Comparison of ENCODE assay signal across 22 cellular contexts in genomic region chr2:161972232-161972631, GRCh38.
"Had no signal": no experiment of that assay in that cellular context is flagged by ENCODE, and none has a peak within 500 bp of the region (broad histone marks: within the 10 kb centered on the region; RNA-seq: fewer than 3 reads in every experiment).

No MANE protein-coding gene starts in this region.

- DNase-seq: cortex of kidney; effector CD4-positive, alpha-beta T cell; immature natural killer cell; islet precursor cell; kidney glomerular epithelial cell; left colon; left ventricle myocardium superior; lower lobe of right lung; naive thymus-derived CD8-positive, alpha-beta T cell; right lobe of liver; stimulated activated CD4-positive, alpha-beta T cell treated with anti-CD3 and anti-CD28 coated beads, Interleukin-12 subunit alpha, Interleukin-12 subunit beta, amount 100 ng/mL, for 4 hours; stimulated activated CD4-positive, alpha-beta T cell treated with anti-CD3 and anti-CD28 coated beads, Interleukin-1b, Interleukin-23, amount 100 ng/mL, for 48 hours; stimulated activated CD4-positive, alpha-beta T cell treated with anti-CD3 and anti-CD28 coated beads, Interleukin-4, amount 100 ng/mL, for 1 hour; stimulated activated CD8-positive, alpha-beta memory T cell treated with anti-CD3 and anti-CD28 coated beads, Interleukin-4, amount 100 ng/mL, for 48 hours; stimulated activated naive CD4-positive, alpha-beta T cell treated with Interleukin-2 at 50 U/mL for 16 hours; transverse colon; upper lobe of right lung; uterus had no signal

- H3K27ac ChIP-seq: lower lobe of right lung, neutrophil, parathyroid adenoma, right lobe of liver, transverse colon, upper lobe of right lung, uterus had no signal

- H3K27me3 ChIP-seq: neutrophil, right lobe of liver, transverse colon, upper lobe of right lung, uterus had no signal

- H3K4me3 ChIP-seq: lower lobe of right lung, right lobe of liver, transverse colon, upper lobe of right lung, uterus had no signal

- H3K9me3 ChIP-seq: lower lobe of right lung, neutrophil, right lobe of liver, transverse colon, upper lobe of right lung, uterus had no signal

- H3K4me3 Mint-ChIP-seq: immature natural killer cell; naive thymus-derived CD8-positive, alpha-beta T cell; neural crest cell had no signal

- H3K36me3 ChIP-seq: lower lobe of right lung, neutrophil, right lobe of liver, transverse colon, upper lobe of right lung, uterus had no signal

- H3K9me3 Mint-ChIP-seq: immature natural killer cell; naive thymus-derived CD8-positive, alpha-beta T cell; neural crest cell had no signal

- ATAC-seq: left ventricle myocardium superior; lower lobe of right lung; naive thymus-derived CD8-positive, alpha-beta T cell; right lobe of liver; upper lobe of right lung had no signal

- H3K27ac Mint-ChIP-seq: immature natural killer cell, progenitor cell of endocrine pancreas had no signal

- H3K27me3 Mint-ChIP-seq: naive thymus-derived CD8-positive, alpha-beta T cell; progenitor cell of endocrine pancreas had no signal

- H3K4me1 ChIP-seq: lower lobe of right lung, parathyroid adenoma, right lobe of liver, upper lobe of right lung, uterus had no signal

- H3K4me1 Mint-ChIP-seq: immature natural killer cell had no signal
